In the genomic region with DNA sequence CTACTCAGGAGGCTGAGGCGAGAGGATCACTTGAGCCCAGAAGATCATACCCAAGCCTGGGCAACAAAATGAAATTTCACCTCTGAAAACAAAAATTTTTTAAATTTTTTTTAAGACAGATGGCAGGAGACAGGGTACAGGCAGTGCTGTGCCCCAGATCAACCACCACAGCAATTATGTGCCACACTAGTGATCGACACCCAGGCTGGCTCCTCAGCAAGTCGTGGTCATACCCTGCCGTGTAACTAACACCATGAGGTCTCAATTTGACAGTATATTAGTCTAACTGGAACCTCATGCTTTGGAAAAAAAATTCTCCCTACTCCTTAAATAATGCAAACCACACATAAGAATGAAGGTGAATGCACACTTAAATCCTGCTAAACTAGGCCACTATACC, we compare ENCODE assay signal across 19 cellular contexts. TPM values are rescaled to one million over a fixed set of nuclear protein-coding genes. Genes with fewer than 3 reads are reported as not detected.
DNase-seq lines count a peak whose midpoint lies in the region; ATAC-seq lines count a peak whose summit lies in the region.
"Had no signal": no experiment of that assay in that cellular context is flagged by ENCODE, and none has a peak within 500 bp of the region (broad histone marks: within the 10 kb centered on the region; RNA-seq: fewer than 3 reads in every experiment).

No MANE protein-coding gene starts in this region.

- H3K4me1 Mint-ChIP-seq in activated T-cell treated with anti-CD3 and anti-CD28 coated beads, Interleukin-2, amount 50 U/mL, for 72 hours (ENCODE audit: low read depth) = peaks cover 74% of the 10 kb centered on the region
- peaks cover 45 to 79% (median 66%) of the 10 kb centered on the region in 3 donors for H3K4me1 Mint-ChIP-seq in T-cell
- peaks cover 47% of the 10 kb centered on the region for H3K4me1 Mint-ChIP-seq in stimulated activated naive CD8-positive, alpha-beta T cell treated with anti-CD3 and anti-CD28 coated beads, Interleukin-15, amount 100 ng/mL, for 72 hours

- no peaks in the 10 kb centered on the region for H3K9me3 Mint-ChIP-seq in activated T-cell treated with anti-CD3 and anti-CD28 coated beads, Interleukin-2, amount 50 U/mL, for 72 hours
- no peaks in the 10 kb centered on the region for H3K9me3 Mint-ChIP-seq in T-cell
- no peaks in the 10 kb centered on the region for H3K9me3 Mint-ChIP-seq in stimulated activated naive CD8-positive, alpha-beta T cell treated with anti-CD3 and anti-CD28 coated beads, Interleukin-15, amount 100 ng/mL, for 72 hours

- H3K4me3 ChIP-seq in effector memory CD4-positive, alpha-beta T cell (ENCODE audit: insufficient read depth, low read depth, low read length, poor library complexity, severe bottlenecking) = no peak overlapping the region
- H3K4me3 ChIP-seq: colonic mucosa, uterus had no signal

- H3K27me3 ChIP-seq in effector memory CD4-positive, alpha-beta T cell (replicated peaks; ENCODE audit: control insufficient read depth, insufficient read depth, low read length, poor library complexity, severe bottlenecking) = no peaks in the 10 kb centered on the region
- H3K27me3 ChIP-seq: colonic mucosa, stomach, uterus had no signal

- H3K4me3 Mint-ChIP-seq in activated T-cell treated with anti-CD3 and anti-CD28 coated beads, Interleukin-2, amount 50 U/mL, for 72 hours = peak overlapping the region; percentile 75 to 90
- H3K4me3 Mint-ChIP-seq in T-cell = peak overlapping the region in 1 of 3 donors; percentile 3
- peak overlapping the region in 1 of 2 donors; percentile 48 for H3K4me3 Mint-ChIP-seq in stimulated activated naive CD8-positive, alpha-beta T cell treated with anti-CD3 and anti-CD28 coated beads, Interleukin-15, amount 100 ng/mL, for 72 hours

- no peaks in the 10 kb centered on the region for H3K27me3 Mint-ChIP-seq in activated T-cell treated with anti-CD3 and anti-CD28 coated beads, Interleukin-2, amount 50 U/mL, for 72 hours (ENCODE audit: low read depth)
- no peaks in the 10 kb centered on the region for H3K27me3 Mint-ChIP-seq in T-cell
- H3K27me3 Mint-ChIP-seq in stimulated activated naive CD8-positive, alpha-beta T cell treated with anti-CD3 and anti-CD28 coated beads, Interleukin-15, amount 100 ng/mL, for 72 hours = no peaks in the 10 kb centered on the region

- peak; percentile 24 to 48 for ATAC-seq in activated T-cell treated with anti-CD3 and anti-CD28 coated beads, Interleukin-2, amount 50 U/mL, for 72 hours (replicated peaks in 1 of 2)
- no peak for ATAC-seq in T-cell (replicated peaks in 1 of 4)
- ATAC-seq in stimulated activated naive CD8-positive, alpha-beta T cell treated with anti-CD3 and anti-CD28 coated beads, Interleukin-15, amount 100 ng/mL, for 72 hours = peak; percentile 60
- ATAC-seq in GM21528 (IDR thresholded peaks at IDR 0.05; ENCODE audit: low FRiP score, unreplicated experiment) = no peak
- no peak for ATAC-seq in GM19324 (IDR thresholded peaks at IDR 0.05; ENCODE audit: low FRiP score, unreplicated experiment)
- no peak for ATAC-seq in GM21786 (IDR thresholded peaks at IDR 0.05; ENCODE audit: unreplicated experiment)

- H3K27ac Mint-ChIP-seq in activated T-cell treated with anti-CD3 and anti-CD28 coated beads, Interleukin-2, amount 50 U/mL, for 72 hours = peak overlapping the region; percentile 97
- H3K27ac Mint-ChIP-seq in T-cell = peak overlapping the region; percentile 48 to 67
- H3K27ac Mint-ChIP-seq in stimulated activated naive CD8-positive, alpha-beta T cell treated with anti-CD3 and anti-CD28 coated beads, Interleukin-15, amount 100 ng/mL, for 72 hours = peak overlapping the region; percentile 76 to 89

- POLR2A ChIA-PET in T-cell (lab: Charles Lee) = interaction anchor here in 1 of 2 donors (0.6 kb wide), 1 partner anchor 76 kb away, joined by 3 read pairs; no protein-coding TSS in a partner anchor

- peak overlapping the region; percentile 13 for H3K27ac ChIP-seq in effector memory CD4-positive, alpha-beta T cell (ENCODE audit: insufficient read depth, low read length, poor library complexity, severe bottlenecking)
- H3K27ac ChIP-seq: colonic mucosa, epithelial cell of prostate, stomach, uterus, VCaP had no signal

- no peak for DNase-seq in activated T-cell treated with anti-CD3 and anti-CD28 coated beads, Interleukin-2, amount 50 U/mL, for 72 hours
- DNase-seq in activated T-cell treated with anti-CD3 and anti-CD28 coated beads, Interleukin-2, amount 50 U/mL, for 1 hour = no peak
- DNase-seq in T-cell = no peak
- DNase-seq in effector memory CD4-positive, alpha-beta T cell = no peak
- DNase-seq in stimulated activated naive CD8-positive, alpha-beta T cell treated with anti-CD3 and anti-CD28 coated beads, Interleukin-15, amount 100 ng/mL, for 72 hours = no peak
- DNase-seq: activated CD8-positive, alpha-beta memory T cell treated with anti-CD3 and anti-CD28 coated beads, Interleukin-2, amount 50 U/mL, for 4 hours; anterior cingulate cortex; colonic mucosa; EL; NCI-H2107; NCI-H69; OCI-M1; stomach; uterus had no signal

- peaks cover 8% of the 10 kb centered on the region for H3K4me1 ChIP-seq in effector memory CD4-positive, alpha-beta T cell (ENCODE audit: control insufficient read depth, insufficient read depth, low read length, poor library complexity, severe bottlenecking)
- H3K4me1 ChIP-seq: colonic mucosa, uterus had no signal

- H3K36me3 Mint-ChIP-seq in activated T-cell treated with anti-CD3 and anti-CD28 coated beads, Interleukin-2, amount 50 U/mL, for 72 hours (ENCODE audit: insufficient read depth in 2 of 2) = peaks cover 17 to 42% of the 10 kb centered on the region in 2 donors
- H3K36me3 Mint-ChIP-seq in T-cell = peaks cover 63% of the 10 kb centered on the region

- no peaks in the 10 kb centered on the region for H3K9me3 ChIP-seq in effector memory CD4-positive, alpha-beta T cell (ENCODE audit: control insufficient read depth, low read length)
- H3K9me3 ChIP-seq: colonic mucosa, stomach, uterus had no signal

- CTCF ChIA-PET in T-cell (lab: Charles Lee) = interaction anchor here in 1 of 2 donors (0.7 kb wide), 1 partner anchor 95 kb away, joined by 3 read pairs; no protein-coding TSS in a partner anchor

- peaks cover 91% of the 10 kb centered on the region for H3K36me3 ChIP-seq in effector memory CD4-positive, alpha-beta T cell (ENCODE audit: control insufficient read depth, insufficient read depth, low read length)
- H3K36me3 ChIP-seq: uterus had no signal

RNA-seq across cellular contexts. Expression of gene SF3A1, which starts 8.3 kb away (rescaled TPM):
- total RNA-seq in activated T-cell treated with anti-CD3 and anti-CD28 coated beads, Interleukin-2, amount 50 U/mL, for 72 hours = 100 to 1,000 TPM; 298 to 325 TPM
- 100 to 1,000 TPM; 272 to 323 (median 292) TPM for total RNA-seq in T-cell

RNA-seq across cellular contexts. Expression of gene CCDC157, which starts 8.4 kb away (rescaled TPM):
- 1 to 10 TPM; 3.2 to 3.7 TPM for total RNA-seq in activated T-cell treated with anti-CD3 and anti-CD28 coated beads, Interleukin-2, amount 50 U/mL, for 72 hours
- 10 to 100 TPM in 1 of 5 donors, 1 to 10 TPM in 4; 4.6 to 10.9 (median 5.1) TPM for total RNA-seq in T-cell

RNA-seq across cellular contexts. Expression of gene TBC1D10A, which starts 21.7 kb away (rescaled TPM):
- 10 to 100 TPM; 25.6 to 30.0 TPM for total RNA-seq in activated T-cell treated with anti-CD3 and anti-CD28 coated beads, Interleukin-2, amount 50 U/mL, for 72 hours
- total RNA-seq in T-cell = 10 to 100 TPM; 56.2 to 84.3 (median 82.3) TPM

RNA-seq across cellular contexts. Expression of gene RNF215, which starts 38.8 kb away (rescaled TPM):
- 10 to 100 TPM in 1 of 2 donors, 1 to 10 TPM in 1; 8.4 to 12.4 TPM for total RNA-seq in activated T-cell treated with anti-CD3 and anti-CD28 coated beads, Interleukin-2, amount 50 U/mL, for 72 hours
- 1 to 10 TPM; 6.2 to 8.4 (median 6.3) TPM for total RNA-seq in T-cell

RNA-seq across cellular contexts. Expression of gene SEC14L2, which starts 48.4 kb away (rescaled TPM):
- total RNA-seq in activated T-cell treated with anti-CD3 and anti-CD28 coated beads, Interleukin-2, amount 50 U/mL, for 72 hours = 10 to 100 TPM; 15.3 to 19.0 TPM
- total RNA-seq in T-cell = 10 to 100 TPM; 10.9 to 87.9 (median 15.8) TPM

Comparison
In these comparisons a context has a peak if more than half of its experiments do, and no peak if none do; other contexts are left out.
1. ATAC-seq: peak in activated T-cell treated with anti-CD3 and anti-CD28 coated beads, Interleukin-2, amount 50 U/mL, for 72 hours (2 of 2) and stimulated activated naive CD8-positive, alpha-beta T cell treated with anti-CD3 and anti-CD28 coated beads, Interleukin-15, amount 100 ng/mL, for 72 hours (single experiment); none in T-cell (0 of 4), GM21528 (single experiment), GM19324 (single experiment) and GM21786 (single experiment).
2. Peak in every context shown above with its lines, with median percentiles within 50 percentile points of each other: H3K27ac Mint-ChIP-seq.